Comparison of ENCODE assay signal across 10 cellular contexts in the genomic region with DNA sequence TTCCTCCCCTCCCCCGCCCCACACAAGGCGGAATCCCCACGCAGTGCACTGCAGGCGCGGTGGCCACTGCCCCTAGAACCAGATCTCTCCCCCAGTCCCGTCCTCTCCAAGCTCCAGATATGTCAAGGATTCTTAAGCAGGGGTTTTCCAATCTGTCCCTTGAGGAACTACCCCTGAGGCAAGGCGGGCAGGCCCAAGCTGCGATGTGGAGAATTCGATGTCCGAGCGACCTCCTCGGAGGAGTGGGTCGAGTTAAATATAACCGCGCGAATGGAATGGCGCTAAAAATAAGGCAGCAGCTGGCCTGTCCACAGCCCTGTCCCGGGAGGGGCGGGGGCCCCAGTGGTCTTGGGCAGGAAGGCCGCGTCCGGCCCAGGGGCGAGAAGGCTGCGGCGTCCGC. TPM values are rescaled to one million over a fixed set of nuclear protein-coding genes. Genes with fewer than 3 reads are reported as not detected.
A peak's percentile ranks its signal among the peaks of the same experiment; 100 is the strongest.
DNase-seq lines count a peak whose midpoint lies in the region; TF ChIP-seq lines count a peak whose summit lies in the region.
"Had no signal": no experiment of that assay in that cellular context is flagged by ENCODE, and none has a peak within 500 bp of the region (broad histone marks: within the 10 kb centered on the region; RNA-seq: fewer than 3 reads in every experiment).

No MANE protein-coding gene starts in this region.

- no peaks in the 10 kb centered on the region for H4K20me1 ChIP-seq in DOHH2 (ENCODE audit: control insufficient read depth, insufficient read depth, low read depth, low read length)

- H3K9me3 Mint-ChIP-seq in MCF 10A (ENCODE audit: unreplicated experiment), result peaks cover 9% of the 10 kb centered on the region
- peaks cover 13% of the 10 kb centered on the region for H3K9me3 Mint-ChIP-seq in activated T-helper 2 cell treated with anti-CD3 and anti-CD28 coated beads, Interferon-gamma antibody, Interleukin-2, Interleukin-4, amounts not matched to agents 10 μg/mL and 5 μg/mL and 100 μg/mL, durations not matched to agents 14 hours and 24 hours and 36 hours

- H3K27me3 ChIP-seq in DOHH2 (ENCODE audit: control insufficient read depth, low read length) (no peaks in the 10 kb centered on the region), HUES64 (ENCODE audit: insufficient read depth, low read length) (peaks cover 64% of the 10 kb centered on the region), neutrophil (peaks cover 97% of the 10 kb centered on the region), brain microvascular endothelial cell (replicated peaks) (peaks cover 66% of the 10 kb centered on the region)

- TF ChIP-seq CTCF in DOHH2 (IDR thresholded peaks at IDR 0.05; ENCODE audit: low read depth, low read length, poor library complexity, severe bottlenecking) (no peak), MCF 10A (IDR thresholded peaks at IDR 0.05; ENCODE audit: unreplicated experiment) (no peak), neutrophil (IDR thresholded peaks at IDR 0.05) (no peak), brain microvascular endothelial cell (IDR thresholded peaks at IDR 0.05; ENCODE audit: low read depth, low read length, missing control alignments) (no peak)

- H3K36me3 ChIP-seq in DOHH2 (ENCODE audit: control insufficient read depth, low read length), result no peaks in the 10 kb centered on the region
- no peaks in the 10 kb centered on the region for H3K36me3 ChIP-seq in HUES64 (ENCODE audit: insufficient read depth, low read length)
- H3K36me3 ChIP-seq in neutrophil, result no peaks in the 10 kb centered on the region
- H3K36me3 ChIP-seq in brain microvascular endothelial cell (replicated peaks), result no peaks in the 10 kb centered on the region

- H3K4me3 Mint-ChIP-seq in MCF 10A (ENCODE audit: unreplicated experiment), result peak overlapping the region; percentile 52
- H3K4me3 Mint-ChIP-seq in activated T-helper 2 cell treated with anti-CD3 and anti-CD28 coated beads, Interferon-gamma antibody, Interleukin-2, Interleukin-4, amounts not matched to agents 10 μg/mL and 5 μg/mL and 100 μg/mL, durations not matched to agents 14 hours and 24 hours and 36 hours (ENCODE audit: low read depth), result no peak overlapping the region

- peak overlapping the region; percentile 71 for H3K4me2 ChIP-seq in DOHH2 (ENCODE audit: low read length)

- in situ Hi-C loops in brain microvascular endothelial cell (cut with HindIII; ENCODE audit: low pct_ligation_motif_present, low sequenced_read_pairs), result no loop called here

- POLR2A ChIA-PET in MCF 10A (lab: Yijun Ruan, JAX), result interaction anchor here (1.0 kb wide), 1 partner anchor 10 kb away, joined by 4 read pairs; no protein-coding TSS in a partner anchor

- H3K9ac ChIP-seq in HUES64 (ENCODE audit: low read depth, low read length), result no peak overlapping the region

- no peaks in the 10 kb centered on the region for H3K4me1 Mint-ChIP-seq in MCF 10A (ENCODE audit: insufficient read depth, unreplicated experiment)
- peaks cover 20% of the 10 kb centered on the region for H3K4me1 Mint-ChIP-seq in activated T-helper 2 cell treated with anti-CD3 and anti-CD28 coated beads, Interferon-gamma antibody, Interleukin-2, Interleukin-4, amounts not matched to agents 10 μg/mL and 5 μg/mL and 100 μg/mL, durations not matched to agents 14 hours and 24 hours and 36 hours (ENCODE audit: low read depth)

- H3K27ac ChIP-seq in DOHH2 (ENCODE audit: low read depth, low read length), result no peak overlapping the region
- no peak overlapping the region; the same call in 1 of the 2 replicates for H3K27ac ChIP-seq in HUES64 (ENCODE audit: low read depth, low read length)
- no peak overlapping the region for H3K27ac ChIP-seq in neutrophil
- no peak overlapping the region for H3K27ac ChIP-seq in brain microvascular endothelial cell

- no peak overlapping the region for H3K27ac Mint-ChIP-seq in MCF 10A (ENCODE audit: low read depth, unreplicated experiment)
- H3K27ac Mint-ChIP-seq in activated T-helper 2 cell treated with anti-CD3 and anti-CD28 coated beads, Interferon-gamma antibody, Interleukin-2, Interleukin-4, amounts not matched to agents 10 μg/mL and 5 μg/mL and 100 μg/mL, durations not matched to agents 14 hours and 24 hours and 36 hours, result no peak overlapping the region

- H3K36me3 Mint-ChIP-seq in MCF 10A (ENCODE audit: insufficient read depth, unreplicated experiment), result no peaks in the 10 kb centered on the region
- H3K36me3 Mint-ChIP-seq in activated T-helper 2 cell treated with anti-CD3 and anti-CD28 coated beads, Interferon-gamma antibody, Interleukin-2, Interleukin-4, amounts not matched to agents 10 μg/mL and 5 μg/mL and 100 μg/mL, durations not matched to agents 14 hours and 24 hours and 36 hours (ENCODE audit: low read depth), result peaks cover 13% of the 10 kb centered on the region

- H3K4me3 ChIP-seq in DOHH2 (ENCODE audit: low read length), result peak overlapping the region; percentile 70
- H3K4me3 ChIP-seq in HUES64 (ENCODE audit: low read length), result peak overlapping the region; percentile 74; the same call in 1 of the 2 replicates
- peak overlapping the region; percentile 61 to 84 for H3K4me3 ChIP-seq in neutrophil (ENCODE audit: low read depth in 1 of 2, low read length in 1 of 2)
- H3K4me3 ChIP-seq in brain microvascular endothelial cell (ENCODE audit: low read depth, low read length), result no peak overlapping the region

- DNase-seq in MCF 10A (ENCODE audit: unreplicated experiment), result no peak
- no peak for DNase-seq in NCI-H345 (lab: John Stamatoyannopoulos, UW)
- DNase-seq in kidney glomerular epithelial cell (lab: John Stamatoyannopoulos, UW), result no peak
- DNase-seq in activated T-helper 2 cell treated with anti-CD3 and anti-CD28 coated beads, Interferon-gamma antibody, Interleukin-2, Interleukin-4, amounts not matched to agents 10 μg/mL and 5 μg/mL and 100 μg/mL, durations not matched to agents 14 hours and 24 hours and 36 hours (ENCODE audit: low spot score), result no peak
- DNase-seq in brain microvascular endothelial cell, result no peak

- H3K9me2 ChIP-seq in DOHH2 (replicated peaks; ENCODE audit: control insufficient read depth, low read length), result no peaks in the 10 kb centered on the region

- CTCF ChIA-PET in MCF 10A (lab: Yijun Ruan, JAX), result interaction anchor here (0.6 to 1.7 kb wide), 15 partner anchors 9 to 477 kb away, joined by 3 to 8 read pairs (median 3); no protein-coding TSS in a partner anchor

- no peaks in the 10 kb centered on the region; the same call in 1 of the 2 replicates for H3K9me3 ChIP-seq in DOHH2 (ENCODE audit: control insufficient read depth, insufficient read depth, low read length)
- H3K9me3 ChIP-seq in HUES64 (ENCODE audit: insufficient read depth, low read depth, low read length), result no peaks in the 10 kb centered on the region
- no peaks in the 10 kb centered on the region for H3K9me3 ChIP-seq in neutrophil

- BruUV-seq in MCF 10A (replicated peaks; lab: Mats Ljungman, UMichigan), result no TSS peak

- H3K27me3 Mint-ChIP-seq in MCF 10A (ENCODE audit: insufficient read depth, unreplicated experiment), result no peaks in the 10 kb centered on the region
- peaks cover 64% of the 10 kb centered on the region for H3K27me3 Mint-ChIP-seq in activated T-helper 2 cell treated with anti-CD3 and anti-CD28 coated beads, Interferon-gamma antibody, Interleukin-2, Interleukin-4, amounts not matched to agents 10 μg/mL and 5 μg/mL and 100 μg/mL, durations not matched to agents 14 hours and 24 hours and 36 hours (ENCODE audit: low read depth)

- H3K4me1 ChIP-seq in DOHH2 (ENCODE audit: control insufficient read depth, low read length) (peaks cover 12% of the 10 kb centered on the region), HUES64 (ENCODE audit: insufficient read depth, low read length) (peaks cover 20% of the 10 kb centered on the region), neutrophil (ENCODE audit: control insufficient read depth in 1 of 2, insufficient read depth in 1 of 2, low read depth in 1 of 2, low read length in 1 of 2) (peaks cover 41 to 50% of the 10 kb centered on the region in 2 experiments)

- H3K79me2 ChIP-seq in DOHH2 (ENCODE audit: control insufficient read depth, low read length), result no peaks in the 10 kb centered on the region

- intact Hi-C loops in MCF 10A (cut with micrococcal nuclease), result loop anchor here (5.0 kb wide), 1 partner anchor 221 kb away; no protein-coding TSS in a partner anchor
- intact Hi-C loops in activated T-helper 2 cell treated with anti-CD3 and anti-CD28 coated beads, Interferon-gamma antibody, Interleukin-2, Interleukin-4, amounts not matched to agents 10 μg/mL and 5 μg/mL and 100 μg/mL, durations not matched to agents 14 hours and 24 hours and 36 hours (cut with micrococcal nuclease), result loop anchor here (5.0 kb wide), 1 partner anchor 931 kb away; no protein-coding TSS in a partner anchor

- 59% methylated on average over 26 of the region's 26 CpGs for WGBS in HUES64

- 0 out of 2 replicates have a peak, but pooled peaks cover 3% of the 10 kb centered on the region for H3F3A ChIP-seq in DOHH2 (ENCODE audit: control insufficient read depth, insufficient read depth)

RNA-seq across cellular contexts. Expression of gene FOXD3, which starts 5.8 kb away (rescaled TPM):
- polyA plus RNA-seq in HUES64 (2013, experiment 1 of 2), result 10.0 TPM
- 8.2 TPM for polyA plus RNA-seq in HUES64 (2013, experiment 2 of 2)
- not detected in 2 replicates for total RNA-seq in MCF 10A (2022)
- not detected in 2 replicates for total RNA-seq in activated T-helper 2 cell treated with anti-CD3 and anti-CD28 coated beads, Interferon-gamma antibody, Interleukin-2, Interleukin-4, amounts not matched to agents 10 μg/mL and 5 μg/mL and 100 μg/mL, durations not matched to agents 14 hours and 24 hours and 36 hours
- total RNA-seq: dermis microvascular lymphatic vessel endothelial cell, osteoblast had no signal

RNA-seq across cellular contexts. Expression of gene ALG6, which starts 50.9 kb away (rescaled TPM):
- polyA plus RNA-seq in HUES64 (2013, experiment 1 of 2), result 17.6 TPM
- 17.9 TPM for polyA plus RNA-seq in HUES64 (2013, experiment 2 of 2)
- total RNA-seq in MCF 10A (2022), result 5.4 and 6.0 TPM in 2 replicates
- total RNA-seq in activated T-helper 2 cell treated with anti-CD3 and anti-CD28 coated beads, Interferon-gamma antibody, Interleukin-2, Interleukin-4, amounts not matched to agents 10 μg/mL and 5 μg/mL and 100 μg/mL, durations not matched to agents 14 hours and 24 hours and 36 hours, result 25.3 and 25.5 TPM in 2 replicates
